10 cellular contexts compared by ENCODE assay signal in genomic region chr21:38989745-38990423, GRCh38.
A peak's percentile ranks its signal among the peaks of the same experiment; 100 is the strongest.
DNase-seq lines count a peak whose midpoint lies in the region; ATAC-seq, FAIRE-seq and TF ChIP-seq lines count a peak whose summit lies in the region.
"Had no signal": no experiment of that assay in that cellular context is flagged by ENCODE, and none has a peak within 500 bp of the region (broad histone marks: within the 10 kb centered on the region; RNA-seq: fewer than 3 reads in every experiment).

No MANE protein-coding gene starts in this region.

- intact Hi-C loops in natural killer cell (cut with micrococcal nuclease) = no loop called here
- intact Hi-C loops in K562 (cut with micrococcal nuclease) = no loop called here
- intact Hi-C loops in HepG2 (cut with micrococcal nuclease; ENCODE audit: unreplicated experiment) = no loop called here

- peaks cover 6% of the 10 kb centered on the region for H3K9me1 ChIP-seq in K562 (ENCODE audit: control insufficient read depth, insufficient read depth, low read length)

- CTCF ChIA-PET in K562 (lab: Yijun Ruan, JAX; ENCODE audit: low intra/inter-chr PET ratio) = no interaction called here
- CTCF ChIA-PET in HepG2 (lab: Yijun Ruan, JAX; ENCODE audit: low intra/inter-chr PET ratio, low total read pairs) = no interaction called here

- POLR2A ChIA-PET in K562 (lab: Yijun Ruan, JAX) = interaction anchor here (0.6 to 2.4 kb wide), 3 partner anchors 14 to 242 kb away, joined by 3 to 8 read pairs (median 3); no protein-coding TSS in a partner anchor
- POLR2A ChIA-PET in HepG2 (lab: Yijun Ruan, JAX) = interaction anchor here (0.7 to 2.8 kb wide), 6 partner anchors 21 to 106 kb away, joined by 3 to 14 read pairs (median 5); no protein-coding TSS in a partner anchor

- WGBS in K562 (ENCODE audit: insufficient coverage, low coverage, missing lambda C conversion rate) = 2% methylated on average over 17 of the region's 17 CpGs
- 3% methylated on average over 16 of the region's 17 CpGs for WGBS in HepG2 (ENCODE audit: low lambda C conversion rate)
- WGBS in tibial nerve, 2 donors = 19 to 24% methylated on average over 17 of the region's 17 CpGs

- no peak overlapping the region for H3K27ac Mint-ChIP-seq in natural killer cell treated with Interleukin-12 subunit alpha and Interleukin-12 subunit beta and Interleukin-15 and Interleukin-18, amount 100 ng/mL, for 72 hours
- H3K27ac Mint-ChIP-seq in natural killer cell = no peak overlapping the region
- H3K27ac Mint-ChIP-seq: CD4-positive, CD25-positive, alpha-beta regulatory T cell; immature natural killer cell had no signal

- no peaks in the 10 kb centered on the region for H3K36me3 Mint-ChIP-seq in natural killer cell treated with Interleukin-12 subunit alpha and Interleukin-12 subunit beta and Interleukin-15 and Interleukin-18, amount 100 ng/mL, for 72 hours
- H3K36me3 Mint-ChIP-seq in natural killer cell = no peaks in the 10 kb centered on the region
- H3K36me3 Mint-ChIP-seq: CD4-positive, CD25-positive, alpha-beta regulatory T cell; immature natural killer cell had no signal

- TF ChIP-seq CTCF in natural killer cell (IDR thresholded peaks at IDR 0.05) (no peak), K562 (IDR thresholded peaks at IDR 0.05 in 2 of 3, conservative IDR thresholded peaks at IDR 0.05 in 1 of 3; ENCODE audit: insufficient read depth in 2 of 3, low read depth in 1 of 3, low read length in 3 of 3) (no peak), HepG2 (CRISPR knock-in tag; IDR thresholded peaks at IDR 0.05) (0 out of 2 replicates have a peak, but pooled peaks have one; percentile 7), tibial nerve (IDR thresholded peaks at IDR 0.05) (no peak)

- no peak overlapping the region for H3K27ac ChIP-seq in K562 (ENCODE audit: extremely low read depth, low read depth, low read length)
- H3K27ac ChIP-seq in HepG2 (ENCODE audit: extremely low read length, insufficient read depth, low read length) = peak overlapping the region; percentile 77
- H3K27ac ChIP-seq in effector memory CD4-positive, alpha-beta T cell (ENCODE audit: insufficient read depth, low read length, poor library complexity, severe bottlenecking) = no peak overlapping the region
- H3K27ac ChIP-seq in tibial nerve = peak overlapping the region in 1 of 4 donors; percentile 33

- H3K4me3 ChIP-seq in K562 = no peak overlapping the region
- H3K4me3 ChIP-seq in HepG2 (replicated peaks in 1 of 3; ENCODE audit: insufficient read depth in 1 of 3, low read depth in 2 of 3, low read length in 3 of 3) = peak overlapping the region in 2 of 3 experiments; percentile 8 to 38; a peak in 3 of 6 replicates
- H3K4me3 ChIP-seq in effector memory CD4-positive, alpha-beta T cell (ENCODE audit: insufficient read depth, low read depth, low read length, poor library complexity, severe bottlenecking) = no peak overlapping the region
- H3K4me3 ChIP-seq in tibial nerve = no peak overlapping the region

- no peaks in the 10 kb centered on the region for H3K9me3 ChIP-seq in K562 (replicated peaks; ENCODE audit: control insufficient read depth, insufficient read depth, low read depth, low read length)
- no peaks in the 10 kb centered on the region for H3K9me3 ChIP-seq in HepG2 (ENCODE audit: low read length)
- H3K9me3 ChIP-seq in effector memory CD4-positive, alpha-beta T cell (ENCODE audit: control insufficient read depth, low read length) = no peaks in the 10 kb centered on the region
- H3K9me3 ChIP-seq in tibial nerve = no peaks in the 10 kb centered on the region

- BruUV-seq in K562 (replicated peaks; lab: Mats Ljungman, UMichigan) (no TSS peak), HepG2 (replicated peaks; lab: Mats Ljungman, UMichigan) (no TSS peak)

- peaks cover 35 to 63% of the 10 kb centered on the region in 2 donors for H3K27me3 Mint-ChIP-seq in natural killer cell treated with Interleukin-12 subunit alpha and Interleukin-12 subunit beta and Interleukin-15 and Interleukin-18, amount 100 ng/mL, for 72 hours
- peaks cover 44 to 65% of the 10 kb centered on the region in 2 donors for H3K27me3 Mint-ChIP-seq in natural killer cell (ENCODE audit: low read depth in 2 of 2)

- H2AFZ ChIP-seq in K562 (ENCODE audit: low read depth, low read length) (no peak overlapping the region), HepG2 (ENCODE audit: low read length) (peak overlapping the region; percentile 20)

- in situ Hi-C loops in K562 (cut with MboI) = no loop called here
- in situ Hi-C loops in HepG2 (cut with HindIII; ENCODE audit: extremely low pct_ligation_motif_present, low pct_unique_long_range_greater_than_20kb) = no loop called here

- H3K4me3 Mint-ChIP-seq in natural killer cell treated with Interleukin-12 subunit alpha and Interleukin-12 subunit beta and Interleukin-15 and Interleukin-18, amount 100 ng/mL, for 72 hours = no peak overlapping the region
- no peak overlapping the region for H3K4me3 Mint-ChIP-seq in natural killer cell
- H3K4me3 Mint-ChIP-seq: CD4-positive, CD25-positive, alpha-beta regulatory T cell; immature natural killer cell had no signal

- H3K4me2 ChIP-seq in K562 (ENCODE audit: insufficient read depth, low read length) (no peak overlapping the region), HepG2 (ENCODE audit: low read depth, low read length) (peak overlapping the region; percentile 66)

- FAIRE-seq in K562 (lab: Jason Lieb, UNC) (no peak), HepG2 (lab: Jason Lieb, UNC) (peak; percentile 34)

- TF ChIP-seq EP300 in K562 (IDR thresholded peaks at IDR 0.05; ENCODE audit: low read length) (no peak), HepG2 (IDR thresholded peaks at IDR 0.05; ENCODE audit: low read depth in 2 of 2, low read length in 2 of 2) (peak in 1 of 2 experiments; percentile 41; a peak in 1 of 4 replicates), HepG2 (CRISPR knock-in tag; IDR thresholded peaks at IDR 0.05; ENCODE audit: borderline replicate concordance) (0 out of 2 replicates have a peak, but pooled peaks have one; percentile 42), tibial nerve (IDR thresholded peaks at IDR 0.05) (no peak)

- H3K4me1 ChIP-seq in K562 (replicated peaks in 1 of 2; ENCODE audit: control insufficient read depth in 2 of 2, insufficient read depth in 2 of 2, low read length in 2 of 2) (peaks cover 10 to 19% of the 10 kb centered on the region in 2 experiments), HepG2 (ENCODE audit: insufficient read depth, low read length) (peaks cover 100% of the 10 kb centered on the region), tibial nerve (peaks cover 0 to 74% (median 37%) of the 10 kb centered on the region in 4 donors)
- H3K4me1 ChIP-seq in effector memory CD4-positive, alpha-beta T cell (ENCODE audit: control insufficient read depth, insufficient read depth, low read length, poor library complexity, severe bottlenecking) = no peaks in the 10 kb centered on the region

- ATAC-seq in natural killer cell treated with Interleukin-12 subunit alpha and Interleukin-12 subunit beta and Interleukin-15 and Interleukin-18, amount 100 ng/mL, for 72 hours = no peak
- ATAC-seq in natural killer cell = no peak
- no peak for ATAC-seq in K562
- peak; percentile 98 for ATAC-seq in HepG2
- no peak for ATAC-seq in HG03432 (IDR thresholded peaks at IDR 0.05; ENCODE audit: unreplicated experiment)

- H4K20me1 ChIP-seq in K562 (replicated peaks; ENCODE audit: control insufficient read depth, insufficient read depth, low read length) (0 out of 2 replicates have a peak, but pooled peaks cover 4% of the 10 kb centered on the region), HepG2 (ENCODE audit: insufficient read depth, low read length) (no peaks in the 10 kb centered on the region)

- TF ChIP-seq RAD21 in K562 (CRISPR knock-in tag; conservative IDR thresholded peaks at IDR 0.05 in 1 of 2, IDR thresholded peaks at IDR 0.05 in 1 of 2) (no peak), HepG2 (CRISPR knock-in tag; IDR thresholded peaks at IDR 0.05) (no peak)

- peak; percentile 50 for DNase-seq in natural killer cell treated with Interleukin-12 subunit alpha and Interleukin-12 subunit beta and Interleukin-15 and Interleukin-18, amount 100 ng/mL, for 72 hours (ENCODE audit: low spot score)
- DNase-seq in natural killer cell (no peak), K562 (ENCODE audit: extremely low read depth in 1 of 4, low spot score in 3 of 4) (no peak), HepG2 (ENCODE audit: low spot score) (peak; percentile 88), RKO (ENCODE audit: low spot score) (no peak), tibial nerve (ENCODE audit: low spot score in 2 of 2) (no peak)
- no peak for DNase-seq in effector memory CD4-positive, alpha-beta T cell
- DNase-seq: CD4-positive, CD25-positive, alpha-beta regulatory T cell; immature natural killer cell had no signal

- no peaks in the 10 kb centered on the region for H3K79me2 ChIP-seq in K562 (ENCODE audit: control insufficient read depth, insufficient read depth, low read length)
- H3K79me2 ChIP-seq in HepG2 (ENCODE audit: insufficient read depth, low read length) = no peaks in the 10 kb centered on the region

- peaks cover 59 to 78% of the 10 kb centered on the region in 2 experiments for H3K27me3 ChIP-seq in K562 (ENCODE audit: control insufficient read depth in 2 of 2, insufficient read depth in 2 of 2, low read length in 2 of 2)
- H3K27me3 ChIP-seq in HepG2 (ENCODE audit: control insufficient read depth in 1 of 2, insufficient read depth in 2 of 2, low read length in 2 of 2) = no peaks in the 10 kb centered on the region; a peak in 1 of 5 replicates
- peaks cover 26% of the 10 kb centered on the region for H3K27me3 ChIP-seq in effector memory CD4-positive, alpha-beta T cell (replicated peaks; ENCODE audit: control insufficient read depth, insufficient read depth, low read length, poor library complexity, severe bottlenecking)
- no peaks in the 10 kb centered on the region for H3K27me3 ChIP-seq in tibial nerve

- H3K4me1 Mint-ChIP-seq in natural killer cell treated with Interleukin-12 subunit alpha and Interleukin-12 subunit beta and Interleukin-15 and Interleukin-18, amount 100 ng/mL, for 72 hours (ENCODE audit: low read depth in 2 of 2) = peaks cover 12 to 13% of the 10 kb centered on the region in 2 donors
- H3K4me1 Mint-ChIP-seq in natural killer cell = peaks cover 7 to 10% of the 10 kb centered on the region in 2 donors

- H3K9ac ChIP-seq in K562 (ENCODE audit: insufficient read depth in 1 of 2, low read depth in 2 of 2, low read length in 2 of 2) = no peak overlapping the region
- H3K9ac ChIP-seq in HepG2 (ENCODE audit: insufficient read depth, low read depth, low read length) = peak overlapping the region; percentile 38

- H3K36me3 ChIP-seq in K562 (ENCODE audit: control insufficient read depth, insufficient read depth, low read length) (no peaks in the 10 kb centered on the region), HepG2 (replicated peaks in 1 of 2; ENCODE audit: control insufficient read depth in 1 of 2, insufficient read depth in 2 of 2, low read length in 2 of 2) (no peaks in the 10 kb centered on the region), tibial nerve (no peaks in the 10 kb centered on the region)
- H3K36me3 ChIP-seq in effector memory CD4-positive, alpha-beta T cell (ENCODE audit: control insufficient read depth, insufficient read depth, low read length) = no peaks in the 10 kb centered on the region

- TF ChIP-seq POLR2A in K562 (conservative IDR thresholded peaks at IDR 0.05) = no peak
- no peak for TF ChIP-seq POLR2A in HepG2 (IDR thresholded peaks at IDR 0.05; ENCODE audit: insufficient read depth in 1 of 2, low read depth in 2 of 2, low read length in 2 of 2)
- TF ChIP-seq POLR2A in tibial nerve (IDR thresholded peaks at IDR 0.05) = no peak

- no peaks in the 10 kb centered on the region for H3K9me3 Mint-ChIP-seq in natural killer cell treated with Interleukin-12 subunit alpha and Interleukin-12 subunit beta and Interleukin-15 and Interleukin-18, amount 100 ng/mL, for 72 hours
- H3K9me3 Mint-ChIP-seq in natural killer cell = no peaks in the 10 kb centered on the region
- H3K9me3 Mint-ChIP-seq: CD4-positive, CD25-positive, alpha-beta regulatory T cell had no signal

Comparison
In these comparisons a context has a peak if more than half of its experiments do, and no peak if none do; other contexts are left out.
1. DNase-seq: peak in natural killer cell treated with Interleukin-12 subunit alpha and Interleukin-12 subunit beta and Interleukin-15 and Interleukin-18, amount 100 ng/mL, for 72 hours (single experiment) and HepG2 (single experiment); none in natural killer cell (single experiment), K562 (0 of 4), RKO (single experiment), effector memory CD4-positive, alpha-beta T cell (0 of 3) and tibial nerve (0 of 2).
2. H3K4me3 ChIP-seq: peak in HepG2 (2 of 3); none in K562 (single experiment), effector memory CD4-positive, alpha-beta T cell (single experiment) and tibial nerve (0 of 4).